18 cellular contexts compared by ENCODE assay signal in the genomic region with DNA sequence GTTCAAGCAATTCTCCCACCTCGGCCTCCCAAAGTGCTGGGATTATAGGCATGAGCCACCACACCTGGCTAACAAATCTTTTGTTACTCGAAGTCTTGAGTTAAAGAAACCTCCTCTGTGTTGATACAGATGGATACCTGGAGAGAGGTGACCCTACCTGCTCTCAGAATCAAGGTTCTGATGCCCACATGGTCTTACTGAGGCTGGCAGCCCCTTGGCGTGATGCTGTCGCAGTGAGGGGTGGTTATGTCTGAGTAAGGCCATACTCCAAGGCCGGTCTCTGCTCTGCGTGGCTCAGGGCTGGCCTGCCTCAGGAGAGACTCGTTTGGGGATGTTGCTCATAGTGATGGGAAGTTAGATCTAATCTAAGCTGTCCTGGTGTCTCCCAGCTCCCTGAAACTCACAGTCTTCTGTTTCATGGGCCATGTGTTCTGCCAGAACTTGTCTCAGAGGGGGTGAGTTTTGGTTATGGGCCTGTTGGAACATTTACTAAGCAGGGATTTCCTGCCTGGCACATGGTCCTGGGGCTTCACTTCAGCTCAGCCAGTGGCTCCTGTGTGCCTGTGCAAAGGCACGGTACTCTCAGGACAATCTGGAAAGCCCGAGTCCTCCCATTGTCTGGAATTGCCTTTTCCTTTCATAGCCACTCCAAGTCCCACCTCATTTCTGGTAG.
"Had no signal": no experiment of that assay in that cellular context is flagged by ENCODE, and none has a peak within 500 bp of the region (broad histone marks: within the 10 kb centered on the region; RNA-seq: fewer than 3 reads in every experiment).

No MANE protein-coding gene starts in this region.

- H3K27ac Mint-ChIP-seq: activated naive CD4-positive, alpha-beta T cell treated with anti-CD3 and anti-CD28 coated beads, Interleukin-2, amount 50 U/mL, for 72 hours; activated T-cell treated with anti-CD3 and anti-CD28 coated beads, Interleukin-2, amount 50 U/mL, for 72 hours; memory B cell; natural killer cell had no signal

- H3K36me3 Mint-ChIP-seq: activated naive CD4-positive, alpha-beta T cell treated with anti-CD3 and anti-CD28 coated beads, Interleukin-2, amount 50 U/mL, for 72 hours; memory B cell; natural killer cell had no signal

- H3K9me3 ChIP-seq: colonic mucosa, gastroesophageal sphincter, heart right ventricle, tibial nerve had no signal

- H3K4me3 ChIP-seq: colonic mucosa, gastroesophageal sphincter, heart right ventricle, tibial nerve had no signal

- FAIRE-seq: small intestine had no signal

- H3K4me1 ChIP-seq: colonic mucosa had no signal

- H3K9me3 Mint-ChIP-seq: activated naive CD4-positive, alpha-beta T cell treated with anti-CD3 and anti-CD28 coated beads, Interleukin-2, amount 50 U/mL, for 72 hours; activated T-cell treated with anti-CD3 and anti-CD28 coated beads, Interleukin-2, amount 50 U/mL, for 72 hours; memory B cell; natural killer cell had no signal

- H3K36me3 ChIP-seq: colonic mucosa, gastroesophageal sphincter, heart right ventricle, tibial nerve had no signal

- H3K4me1 Mint-ChIP-seq: memory B cell, natural killer cell had no signal

- DNase-seq: activated CD4-positive, alpha-beta T cell treated with anti-CD3 and anti-CD28 coated beads for 1 hour; activated CD4-positive, alpha-beta T cell treated with anti-CD3 and anti-CD28 coated beads, Interleukin-2, amount 50 U/mL, for 4 hours; activated gamma-delta T cell; activated T-cell treated with anti-CD3 and anti-CD28 coated beads, Interleukin-2, amount 50 U/mL, for 72 hours; amniotic stem cell; central memory CD4-positive, alpha-beta T cell; colonic mucosa; heart right ventricle; natural killer cell; retina; small intestine; stimulated activated CD4-positive, alpha-beta T cell treated with anti-CD3 and anti-CD28 coated beads, Interleukin-4, amount 100 ng/mL, for 24 hours; stimulated activated naive CD4-positive, alpha-beta T cell treated with Interleukin-2 at 50 U/mL for 16 hours; substantia nigra had no signal

- H3K4me3 Mint-ChIP-seq: activated T-cell treated with anti-CD3 and anti-CD28 coated beads, Interleukin-2, amount 50 U/mL, for 72 hours; memory B cell; natural killer cell had no signal

- H3K27ac ChIP-seq: colonic mucosa, gastroesophageal sphincter, tibial nerve had no signal

- H3K27me3 ChIP-seq: colonic mucosa, gastroesophageal sphincter, heart right ventricle, tibial nerve had no signal

- ATAC-seq: activated naive CD4-positive, alpha-beta T cell treated with anti-CD3 and anti-CD28 coated beads, Interleukin-2, amount 50 U/mL, for 72 hours; activated T-cell treated with anti-CD3 and anti-CD28 coated beads, Interleukin-2, amount 50 U/mL, for 72 hours; gastroesophageal sphincter; natural killer cell had no signal
